Comparison of ENCODE assay signal across 17 cellular contexts in the genomic region with DNA sequence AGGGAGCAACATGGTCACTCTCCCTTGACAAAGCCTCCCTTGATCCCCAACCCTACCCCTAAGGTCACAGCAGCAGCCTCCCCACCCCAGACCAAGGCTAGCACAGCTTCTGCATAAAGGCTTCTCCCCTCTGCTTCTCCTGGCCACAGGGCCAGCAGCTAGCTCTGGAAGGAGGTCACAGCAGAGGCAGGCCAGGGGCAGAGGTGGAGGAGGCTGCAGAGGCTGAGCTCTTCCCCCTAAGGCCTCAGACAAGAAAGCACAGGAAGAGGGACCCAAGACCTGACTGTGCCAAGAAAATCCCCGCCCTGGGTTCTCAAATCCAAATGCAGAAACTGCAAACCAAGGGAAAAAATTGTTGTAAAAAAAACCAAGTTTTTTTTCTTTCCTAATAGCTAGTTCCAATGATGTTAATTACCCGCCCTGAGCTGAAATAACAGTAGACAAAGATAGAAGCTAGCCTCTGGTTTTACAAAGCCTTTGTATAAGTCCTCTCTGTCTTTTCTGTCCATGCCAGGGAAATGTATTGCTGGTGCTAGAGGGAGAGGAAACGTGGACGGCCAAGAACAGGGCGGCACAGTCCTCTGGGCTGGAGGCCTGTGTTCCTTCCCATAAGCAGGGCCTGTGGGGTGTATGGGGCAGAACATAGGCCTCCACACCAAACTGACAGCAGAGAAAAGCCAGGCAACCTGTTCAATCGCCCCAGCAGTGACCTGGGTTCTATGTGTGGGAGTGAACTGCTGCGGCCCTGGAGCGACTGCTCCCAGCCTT.
DNase-seq lines count a peak whose midpoint lies in the region; ATAC-seq lines count a peak whose summit lies in the region.
"Had no signal": no experiment of that assay in that cellular context is flagged by ENCODE, and none has a peak within 500 bp of the region (broad histone marks: within the 10 kb centered on the region; RNA-seq: fewer than 3 reads in every experiment).

No MANE protein-coding gene starts in this region.

- peak overlapping the region in 5 of 8 donors; percentile 3 to 95 (median 76) for H3K27ac Mint-ChIP-seq in CD8-positive, alpha-beta memory T cell
- H3K27ac Mint-ChIP-seq in stimulated activated naive B cell treated with anti-CD40 and anti-IgM and Interleukin-4, amounts not matched to agents 10 μg/mL and 1 μg/mL and 100 μg/mL, for 72 hours: peak overlapping the region; percentile 71
- H3K27ac Mint-ChIP-seq: activated naive CD4-positive, alpha-beta T cell treated with anti-CD3 and anti-CD28 coated beads for 36 hours; neural progenitor cell had no signal

- no peak overlapping the region for H2BK5ac ChIP-seq in mesenchymal stem cell (ENCODE audit: low read depth, low read length, poor library complexity, severe bottlenecking)

- no peaks in the 10 kb centered on the region for H3K27me3 Mint-ChIP-seq in CD8-positive, alpha-beta memory T cell
- H3K27me3 Mint-ChIP-seq in stimulated activated naive B cell treated with anti-CD40 and anti-IgM and Interleukin-4, amounts not matched to agents 10 μg/mL and 1 μg/mL and 100 μg/mL, for 72 hours: no peaks in the 10 kb centered on the region

- H3K9me3 ChIP-seq in CD8-positive, alpha-beta memory T cell (ENCODE audit: low read length): no peaks in the 10 kb centered on the region
- no peaks in the 10 kb centered on the region for H3K9me3 ChIP-seq in mesenchymal stem cell (ENCODE audit: control insufficient read depth, low read length)

- 92% methylated on average over 7 of the region's 8 CpGs for WGBS in mesenchymal stem cell

- H3K4me2 ChIP-seq in mesenchymal stem cell (ENCODE audit: low read length, poor library complexity, severe bottlenecking): no peak overlapping the region
- H3K4me2 ChIP-seq: neural progenitor cell had no signal

- no peak overlapping the region for H2AFZ ChIP-seq in mesenchymal stem cell (ENCODE audit: low read depth, low read length)
- H2AFZ ChIP-seq: neural progenitor cell had no signal

- no peaks in the 10 kb centered on the region for H3K4me1 ChIP-seq in CD8-positive, alpha-beta memory T cell (ENCODE audit: insufficient read depth, low read length)
- H3K4me1 ChIP-seq in mesenchymal stem cell (ENCODE audit: control insufficient read depth, insufficient read depth, low read depth, low read length): peaks cover 3% of the 10 kb centered on the region
- H3K4me1 ChIP-seq: neural progenitor cell had no signal

- H2AK5ac ChIP-seq in mesenchymal stem cell (ENCODE audit: low read length, severe bottlenecking): no peak overlapping the region

- H3K14ac ChIP-seq in mesenchymal stem cell (ENCODE audit: low read length in 2 of 2): no peak overlapping the region

- H3K79me1 ChIP-seq in mesenchymal stem cell (replicated peaks; ENCODE audit: low read length, poor library complexity, severe bottlenecking): no peaks in the 10 kb centered on the region

- CTCF ChIA-PET in CD8-positive, alpha-beta memory T cell (lab: Charles Lee): interaction anchor here (0.5 to 2.2 kb wide), 4 partner anchors 9 to 139 kb away, joined by 3 to 10 read pairs (median 4); a partner anchor contains a TSS

- H4K91ac ChIP-seq in mesenchymal stem cell (ENCODE audit: low read length): peak overlapping the region; percentile 74

- no peak overlapping the region for H3K9ac ChIP-seq in mesenchymal stem cell (ENCODE audit: low read length)
- H3K9ac ChIP-seq: neural progenitor cell had no signal

- no peaks in the 10 kb centered on the region for H3K27me3 ChIP-seq in CD8-positive, alpha-beta memory T cell (ENCODE audit: insufficient read depth, low read length, poor library complexity, severe bottlenecking)
- no peaks in the 10 kb centered on the region for H3K27me3 ChIP-seq in mesenchymal stem cell (ENCODE audit: control insufficient read depth in 1 of 2, insufficient read depth in 1 of 2, low read length in 2 of 2)
- H3K27me3 ChIP-seq: neural progenitor cell had no signal

- H3K4me3 Mint-ChIP-seq in CD8-positive, alpha-beta memory T cell: no peak overlapping the region
- no peak overlapping the region for H3K4me3 Mint-ChIP-seq in stimulated activated naive B cell treated with anti-CD40 and anti-IgM and Interleukin-4, amounts not matched to agents 10 μg/mL and 1 μg/mL and 100 μg/mL, for 72 hours
- H3K4me3 Mint-ChIP-seq: activated naive CD4-positive, alpha-beta T cell treated with anti-CD3 and anti-CD28 coated beads for 36 hours; neural progenitor cell had no signal

- peak overlapping the region; percentile 16 to 28 for H3K18ac ChIP-seq in mesenchymal stem cell (ENCODE audit: low read depth in 1 of 2, low read length in 2 of 2)

- peaks cover 4 to 63% (median 18%) of the 10 kb centered on the region in 3 donors for H3K36me3 Mint-ChIP-seq in CD8-positive, alpha-beta memory T cell
- H3K36me3 Mint-ChIP-seq in stimulated activated naive B cell treated with anti-CD40 and anti-IgM and Interleukin-4, amounts not matched to agents 10 μg/mL and 1 μg/mL and 100 μg/mL, for 72 hours: peaks cover 61 to 78% of the 10 kb centered on the region in 2 donors

- peak overlapping the region; percentile 38 to 65 for H2BK12ac ChIP-seq in mesenchymal stem cell (ENCODE audit: low read length in 2 of 2)

- no peak overlapping the region for H3K27ac ChIP-seq in CD8-positive, alpha-beta memory T cell (ENCODE audit: low read depth, low read length)
- H3K27ac ChIP-seq in angular gyrus (ENCODE audit: low read depth, low read length): peak overlapping the region; percentile 83
- no peak overlapping the region for H3K27ac ChIP-seq in mesenchymal stem cell (ENCODE audit: low read length, poor library complexity, severe bottlenecking)
- H3K27ac ChIP-seq: neural progenitor cell had no signal

- H3K23ac ChIP-seq in mesenchymal stem cell (ENCODE audit: low read length in 2 of 2): no peak overlapping the region

- ATAC-seq in stimulated activated naive B cell treated with anti-CD40 and anti-IgM and Interleukin-4, amounts not matched to agents 10 μg/mL and 1 μg/mL and 100 μg/mL, for 72 hours (replicated peaks): no peak
- ATAC-seq in HG03460 (IDR thresholded peaks at IDR 0.05; ENCODE audit: unreplicated experiment): no peak

- H3K4ac ChIP-seq in mesenchymal stem cell (ENCODE audit: low read depth in 1 of 2, low read length in 2 of 2): peak overlapping the region in 1 of 2 experiments; percentile 48

- no peak overlapping the region for H2BK120ac ChIP-seq in mesenchymal stem cell (ENCODE audit: low read depth, low read length)

- H2BK15ac ChIP-seq in mesenchymal stem cell (ENCODE audit: low read depth, poor library complexity, severe bottlenecking): no peak overlapping the region

- H4K8ac ChIP-seq in mesenchymal stem cell (ENCODE audit: low read length): no peak overlapping the region

- H3K4me3 ChIP-seq in CD8-positive, alpha-beta memory T cell (ENCODE audit: low read length): no peak overlapping the region
- H3K4me3 ChIP-seq in mesenchymal stem cell (ENCODE audit: insufficient read depth in 1 of 2, low read depth in 1 of 2, low read length in 2 of 2): no peak overlapping the region
- H3K4me3 ChIP-seq: lung, neural progenitor cell had no signal

- POLR2A ChIA-PET in CD8-positive, alpha-beta memory T cell (lab: Charles Lee): interaction anchor here (0.7 to 1.1 kb wide), 2 partner anchors 9 to 15 kb away, joined by 3 to 4 read pairs; no protein-coding TSS in a partner anchor

- peaks cover 26% of the 10 kb centered on the region for H3K36me3 ChIP-seq in CD8-positive, alpha-beta memory T cell (ENCODE audit: insufficient read depth, low read length)
- H3K36me3 ChIP-seq in mesenchymal stem cell (ENCODE audit: control insufficient read depth in 1 of 2, insufficient read depth in 2 of 2, low read depth in 1 of 2, low read length in 2 of 2): peaks cover 71 to 72% of the 10 kb centered on the region in 2 experiments
- H3K36me3 ChIP-seq: neural progenitor cell had no signal

- no peak for DNase-seq in CD8-positive, alpha-beta memory T cell
- DNase-seq in mesenchymal stem cell (no peak), OCI-M2 (lab: John Stamatoyannopoulos, UW; ENCODE audit: unreplicated experiment) (no peak), NCI-H748 (lab: John Stamatoyannopoulos, UW; ENCODE audit: unreplicated experiment) (no peak)
- no peak for DNase-seq in stimulated activated naive B cell treated with anti-CD40 and anti-IgM and Interleukin-4, amounts not matched to agents 10 μg/mL and 1 μg/mL and 100 μg/mL, for 72 hours
- DNase-seq: activated CD8-positive, alpha-beta memory T cell treated with anti-CD3 and anti-CD28 coated beads, Interleukin-2, amount 50 U/mL, for 4 hours; activated naive CD4-positive, alpha-beta T cell treated with anti-CD3 and anti-CD28 coated beads for 36 hours; central memory CD4-positive, alpha-beta T cell; HCEC 1CT; MM.1S; NCI-H2029; NCI-H524 treated with DMSO at 0.1 percent for 48 hours; T-helper 1 cell had no signal

- no peaks in the 10 kb centered on the region for H3K9me3 Mint-ChIP-seq in CD8-positive, alpha-beta memory T cell
- no peaks in the 10 kb centered on the region for H3K9me3 Mint-ChIP-seq in stimulated activated naive B cell treated with anti-CD40 and anti-IgM and Interleukin-4, amounts not matched to agents 10 μg/mL and 1 μg/mL and 100 μg/mL, for 72 hours
- H3K9me3 Mint-ChIP-seq: activated naive CD4-positive, alpha-beta T cell treated with anti-CD3 and anti-CD28 coated beads for 36 hours; neural progenitor cell had no signal

- H3K4me1 Mint-ChIP-seq in CD8-positive, alpha-beta memory T cell: peaks cover 2 to 4% (median 3%) of the 10 kb centered on the region in 3 donors
- peaks cover 31 to 41% of the 10 kb centered on the region in 2 donors for H3K4me1 Mint-ChIP-seq in stimulated activated naive B cell treated with anti-CD40 and anti-IgM and Interleukin-4, amounts not matched to agents 10 μg/mL and 1 μg/mL and 100 μg/mL, for 72 hours
- H3K4me1 Mint-ChIP-seq: neural progenitor cell had no signal
